In the genomic region with DNA sequence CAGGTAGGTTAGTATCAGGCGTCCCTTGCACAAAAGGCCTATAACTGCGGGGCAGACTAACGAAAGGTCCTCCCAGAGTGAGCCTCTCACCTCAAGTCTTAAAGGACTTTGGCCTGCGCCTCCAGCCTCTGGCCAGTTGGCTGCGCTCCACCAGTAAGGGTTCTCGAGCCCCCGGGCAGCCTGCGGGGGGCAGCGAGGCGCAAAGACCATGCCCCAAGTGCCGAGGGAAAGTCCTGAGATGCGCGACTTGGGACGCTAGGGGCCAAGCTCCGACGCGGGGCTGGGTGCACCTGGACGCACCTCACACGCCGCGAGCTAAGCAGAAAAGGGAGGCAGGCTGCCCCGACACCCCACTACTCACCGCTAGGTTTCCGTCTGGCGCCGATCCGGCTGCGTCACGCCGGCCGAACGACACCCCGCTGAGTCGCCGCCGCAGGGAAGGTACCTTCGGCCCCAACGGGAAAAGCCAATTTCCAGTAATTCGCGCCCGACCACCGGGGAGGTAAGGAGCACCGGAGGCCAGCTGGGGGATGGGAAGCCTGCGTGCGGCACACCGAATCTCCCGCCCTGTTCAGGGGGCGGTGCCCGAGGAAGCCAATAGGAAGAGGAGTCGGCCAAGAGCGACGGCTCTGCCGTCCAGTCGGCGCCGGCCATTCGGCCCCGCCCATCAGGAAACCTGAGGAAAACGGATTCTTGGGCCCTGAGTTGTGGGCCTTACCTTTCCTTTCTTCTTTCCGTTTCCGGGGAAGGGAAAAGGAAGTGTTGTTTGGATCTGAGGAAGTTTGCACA, we compare ENCODE assay signal across 1 cellular context.
TF ChIP-seq lines count a peak whose summit lies in the region.

A gene (minus strand): TSS at position 532 of the 789 bp plus-strand sequence. CDS start 5,537 bp downstream, outside the sequence.

TF ChIP-seq in HepG2, 621 proteins besides CTCF, POLR2A, EP300 and RAD21 (continued from another document and continues in another):
- TF ChIP-seq, protein P1, sequence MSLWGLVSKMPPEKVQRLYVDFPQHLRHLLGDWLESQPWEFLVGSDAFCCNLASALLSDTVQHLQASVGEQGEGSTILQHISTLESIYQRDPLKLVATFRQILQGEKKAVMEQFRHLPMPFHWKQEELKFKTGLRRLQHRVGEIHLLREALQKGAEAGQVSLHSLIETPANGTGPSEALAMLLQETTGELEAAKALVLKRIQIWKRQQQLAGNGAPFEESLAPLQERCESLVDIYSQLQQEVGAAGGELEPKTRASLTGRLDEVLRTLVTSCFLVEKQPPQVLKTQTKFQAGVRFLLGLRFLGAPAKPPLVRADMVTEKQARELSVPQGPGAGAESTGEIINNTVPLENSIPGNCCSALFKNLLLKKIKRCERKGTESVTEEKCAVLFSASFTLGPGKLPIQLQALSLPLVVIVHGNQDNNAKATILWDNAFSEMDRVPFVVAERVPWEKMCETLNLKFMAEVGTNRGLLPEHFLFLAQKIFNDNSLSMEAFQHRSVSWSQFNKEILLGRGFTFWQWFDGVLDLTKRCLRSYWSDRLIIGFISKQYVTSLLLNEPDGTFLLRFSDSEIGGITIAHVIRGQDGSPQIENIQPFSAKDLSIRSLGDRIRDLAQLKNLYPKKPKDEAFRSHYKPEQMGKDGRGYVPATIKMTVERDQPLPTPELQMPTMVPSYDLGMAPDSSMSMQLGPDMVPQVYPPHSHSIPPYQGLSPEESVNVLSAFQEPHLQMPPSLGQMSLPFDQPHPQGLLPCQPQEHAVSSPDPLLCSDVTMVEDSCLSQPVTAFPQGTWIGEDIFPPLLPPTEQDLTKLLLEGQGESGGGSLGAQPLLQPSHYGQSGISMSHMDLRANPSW (CRISPR knock-in tag; IDR thresholded peaks at IDR 0.05; ENCODE audit: borderline replicate concordance): no peak; the same call in 1 of the 2 replicates
- TF ChIP-seq TBX3 (IDR thresholded peaks at IDR 0.05; ENCODE audit: borderline replicate concordance): peak; percentile 79
- peak; percentile 87; the same call in 1 of the 2 replicates for TF ChIP-seq ZNF160 (CRISPR knock-in tag; IDR thresholded peaks at IDR 0.05)
- TF ChIP-seq, protein P2, sequence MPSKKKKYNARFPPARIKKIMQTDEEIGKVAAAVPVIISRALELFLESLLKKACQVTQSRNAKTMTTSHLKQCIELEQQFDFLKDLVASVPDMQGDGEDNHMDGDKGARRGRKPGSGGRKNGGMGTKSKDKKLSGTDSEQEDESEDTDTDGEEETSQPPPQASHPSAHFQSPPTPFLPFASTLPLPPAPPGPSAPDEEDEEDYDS (CRISPR knock-in tag; IDR thresholded peaks at IDR 0.05): peak; percentile 97
- peak; percentile 89; the same call in 1 of the 2 replicates for TF ChIP-seq ZFYVE20 (CRISPR knock-in tag; IDR thresholded peaks at IDR 0.05; ENCODE audit: borderline replicate concordance, low read depth)
- TF ChIP-seq RAD51 (IDR thresholded peaks at IDR 0.05; ENCODE audit: borderline replicate concordance): no peak
- TF ChIP-seq FOXO1 (CRISPR knock-in tag; IDR thresholded peaks at IDR 0.05): peak; percentile 25; the same call in 1 of the 2 replicates
- TF ChIP-seq, protein P3, sequence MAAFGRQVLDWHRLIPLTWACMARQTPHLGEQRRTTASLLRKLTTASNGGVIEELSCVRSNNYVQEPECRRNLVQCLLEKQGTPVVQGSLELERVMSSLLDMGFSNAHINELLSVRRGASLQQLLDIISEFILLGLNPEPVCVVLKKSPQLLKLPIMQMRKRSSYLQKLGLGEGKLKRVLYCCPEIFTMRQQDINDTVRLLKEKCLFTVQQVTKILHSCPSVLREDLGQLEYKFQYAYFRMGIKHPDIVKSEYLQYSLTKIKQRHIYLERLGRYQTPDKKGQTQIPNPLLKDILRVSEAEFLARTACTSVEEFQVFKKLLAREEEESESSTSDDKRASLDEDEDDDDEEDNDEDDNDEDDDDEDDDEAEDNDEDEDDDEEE (CRISPR knock-in tag; IDR thresholded peaks at IDR 0.05): peak; percentile 99
- TF ChIP-seq, protein P4, sequence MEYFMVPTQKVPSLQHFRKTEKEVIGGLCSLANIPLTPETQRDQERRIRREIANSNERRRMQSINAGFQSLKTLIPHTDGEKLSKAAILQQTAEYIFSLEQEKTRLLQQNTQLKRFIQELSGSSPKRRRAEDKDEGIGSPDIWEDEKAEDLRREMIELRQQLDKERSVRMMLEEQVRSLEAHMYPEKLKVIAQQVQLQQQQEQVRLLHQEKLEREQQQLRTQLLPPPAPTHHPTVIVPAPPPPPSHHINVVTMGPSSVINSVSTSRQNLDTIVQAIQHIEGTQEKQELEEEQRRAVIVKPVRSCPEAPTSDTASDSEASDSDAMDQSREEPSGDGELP (IDR thresholded peaks at IDR 0.05; ENCODE audit: borderline replicate concordance, low read depth): peak; percentile 82
- no peak for TF ChIP-seq KAT2B (IDR thresholded peaks at IDR 0.05; ENCODE audit: borderline replicate concordance, low read depth, low read length)
- TF ChIP-seq ZFP1 (CRISPR knock-in tag; IDR thresholded peaks at IDR 0.05): peak; percentile 74
- peak; percentile 94 for TF ChIP-seq FOXC1 (CRISPR knock-in tag; IDR thresholded peaks at IDR 0.05; ENCODE audit: borderline replicate concordance)
- TF ChIP-seq MIER2 (CRISPR knock-in tag; IDR thresholded peaks at IDR 0.05): peak; percentile 84
- no peak for TF ChIP-seq SP140L (CRISPR knock-in tag; IDR thresholded peaks at IDR 0.05; ENCODE audit: borderline replicate concordance)
- TF ChIP-seq GPN1 (CRISPR knock-in tag; IDR thresholded peaks at IDR 0.05; ENCODE audit: borderline replicate concordance): peak; percentile 81
- TF ChIP-seq ZNF747 (CRISPR knock-in tag; IDR thresholded peaks at IDR 0.05; ENCODE audit: borderline replicate concordance): peak; percentile 91
- TF ChIP-seq RBM22 (optimal IDR thresholded peaks at IDR 0.05; ENCODE audit: low read length): no peak
- TF ChIP-seq CBX5 (CRISPR knock-in tag; IDR thresholded peaks at IDR 0.05; ENCODE audit: borderline replicate concordance): peak; percentile 12; the same call in 1 of the 2 replicates
- peak; percentile 81; the same call in 1 of the 2 replicates for TF ChIP-seq ZSCAN12 (CRISPR knock-in tag; IDR thresholded peaks at IDR 0.05)
- peak; percentile 8 for TF ChIP-seq PPARG (CRISPR knock-in tag; conservative IDR thresholded peaks at IDR 0.05)
- TF ChIP-seq GABPB1 (CRISPR knock-in tag; IDR thresholded peaks at IDR 0.05): peak; percentile 94
- TF ChIP-seq, protein P5, sequence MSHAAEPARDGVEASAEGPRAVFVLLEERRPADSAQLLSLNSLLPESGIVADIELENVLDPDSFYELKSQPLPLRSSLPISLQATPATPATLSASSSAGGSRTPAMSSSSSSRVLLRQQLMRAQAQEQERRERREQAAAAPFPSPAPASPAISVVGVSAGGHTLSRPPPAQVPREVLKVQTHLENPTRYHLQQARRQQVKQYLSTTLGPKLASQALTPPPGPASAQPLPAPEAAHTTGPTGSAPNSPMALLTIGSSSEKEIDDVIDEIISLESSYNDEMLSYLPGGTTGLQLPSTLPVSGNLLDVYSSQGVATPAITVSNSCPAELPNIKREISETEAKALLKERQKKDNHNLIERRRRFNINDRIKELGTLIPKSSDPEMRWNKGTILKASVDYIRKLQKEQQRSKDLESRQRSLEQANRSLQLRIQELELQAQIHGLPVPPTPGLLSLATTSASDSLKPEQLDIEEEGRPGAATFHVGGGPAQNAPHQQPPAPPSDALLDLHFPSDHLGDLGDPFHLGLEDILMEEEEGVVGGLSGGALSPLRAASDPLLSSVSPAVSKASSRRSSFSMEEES (CRISPR knock-in tag; IDR thresholded peaks at IDR 0.05): no peak
- TF ChIP-seq ZNF660 (CRISPR knock-in tag; IDR thresholded peaks at IDR 0.05; ENCODE audit: borderline replicate concordance, low read depth): no peak
- TF ChIP-seq, protein P6, sequence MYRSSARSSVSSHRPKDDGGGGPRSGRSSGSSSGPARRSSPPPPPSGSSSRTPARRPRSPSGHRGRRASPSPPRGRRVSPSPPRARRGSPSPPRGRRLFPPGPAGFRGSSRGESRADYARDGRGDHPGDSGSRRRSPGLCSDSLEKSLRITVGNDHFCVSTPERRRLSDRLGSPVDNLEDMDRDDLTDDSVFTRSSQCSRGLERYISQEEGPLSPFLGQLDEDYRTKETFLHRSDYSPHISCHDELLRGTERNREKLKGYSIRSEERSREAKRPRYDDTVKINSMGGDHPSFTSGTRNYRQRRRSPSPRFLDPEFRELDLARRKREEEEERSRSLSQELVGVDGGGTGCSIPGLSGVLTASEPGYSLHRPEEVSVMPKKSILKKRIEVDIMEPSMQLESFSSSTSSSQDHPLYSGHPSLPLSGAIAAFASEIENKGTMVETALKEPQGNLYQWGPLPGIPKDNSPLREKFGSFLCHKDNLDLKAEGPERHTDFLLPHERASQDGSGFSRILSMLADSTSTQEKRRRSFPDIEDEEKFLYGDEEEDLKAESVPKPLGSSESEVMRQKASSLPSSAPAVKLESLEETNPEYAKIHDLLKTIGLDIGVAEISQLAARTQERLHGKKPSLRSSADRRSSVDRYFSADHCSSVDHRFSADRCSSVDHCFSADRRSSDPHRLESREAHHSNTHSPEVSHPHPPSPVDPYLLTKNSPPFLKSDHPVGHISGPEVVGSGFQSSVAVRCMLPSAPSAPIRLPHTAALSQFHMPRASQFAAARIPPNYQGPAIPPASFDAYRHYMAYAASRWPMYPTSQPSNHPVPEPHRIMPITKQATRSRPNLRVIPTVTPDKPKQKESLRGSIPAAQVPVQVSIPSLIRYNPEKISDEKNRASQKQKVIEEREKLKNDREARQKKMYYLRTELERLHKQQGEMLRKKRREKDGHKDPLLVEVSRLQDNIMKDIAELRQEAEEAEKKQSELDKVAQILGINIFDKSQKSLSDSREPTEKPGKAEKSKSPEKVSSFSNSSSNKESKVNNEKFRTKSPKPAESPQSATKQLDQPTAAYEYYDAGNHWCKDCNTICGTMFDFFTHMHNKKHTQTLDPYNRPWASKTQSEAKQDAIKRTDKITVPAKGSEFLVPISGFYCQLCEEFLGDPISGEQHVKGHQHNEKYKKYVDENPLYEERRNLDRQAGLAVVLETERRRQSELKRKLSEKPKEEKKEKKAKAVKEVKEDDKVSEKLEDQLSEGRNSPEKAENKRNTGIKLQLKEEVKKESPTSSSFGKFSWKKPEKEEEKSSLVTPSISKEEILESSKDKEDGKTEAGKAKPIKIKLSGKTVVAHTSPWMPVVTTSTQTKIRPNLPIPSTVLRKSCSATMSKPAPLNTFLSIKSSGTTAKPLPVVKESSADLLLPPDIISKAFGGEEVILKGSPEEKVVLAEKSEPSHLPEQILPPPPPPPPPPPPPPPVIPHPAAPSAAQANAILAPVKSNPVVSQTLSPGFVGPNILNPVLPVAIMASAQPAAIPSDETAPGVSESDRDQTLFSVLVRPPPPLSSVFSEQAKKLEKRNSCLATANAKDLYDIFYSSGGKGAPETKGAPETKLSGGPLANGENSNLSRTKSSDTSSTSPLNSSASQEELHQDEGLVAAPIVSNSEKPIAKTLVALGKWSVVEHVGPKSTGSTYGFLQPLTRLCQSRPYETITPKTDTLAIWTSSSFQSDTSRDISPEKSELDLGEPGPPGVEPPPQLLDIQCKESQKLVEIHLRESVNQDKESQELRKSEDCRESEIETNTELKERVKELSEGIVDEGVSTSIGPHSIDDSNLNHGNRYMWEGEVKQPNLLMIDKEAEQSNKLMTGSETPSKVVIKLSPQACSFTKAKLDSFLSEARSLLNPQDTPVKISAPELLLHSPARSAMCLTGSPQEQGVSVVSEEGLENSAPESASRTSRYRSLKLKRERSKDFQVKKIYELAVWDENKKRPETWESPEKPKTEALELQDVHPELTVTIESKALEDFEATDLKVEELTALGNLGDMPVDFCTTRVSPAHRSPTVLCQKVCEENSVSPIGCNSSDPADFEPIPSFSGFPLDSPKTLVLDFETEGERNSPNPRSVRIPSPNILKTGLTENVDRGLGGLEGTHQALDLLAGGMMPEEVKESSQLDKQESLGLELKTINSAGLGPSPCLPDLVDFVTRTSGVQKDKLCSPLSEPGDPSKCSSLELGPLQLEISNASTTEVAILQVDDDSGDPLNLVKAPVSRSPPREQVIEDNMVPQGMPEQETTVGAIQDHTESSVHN (CRISPR knock-in tag; IDR thresholded peaks at IDR 0.05): peak; percentile 53; the same call in 1 of the 2 replicates
- TF ChIP-seq ZNF44 (CRISPR knock-in tag; IDR thresholded peaks at IDR 0.05): peak; percentile 90
- TF ChIP-seq ZNF451 (CRISPR knock-in tag; IDR thresholded peaks at IDR 0.05): peak; percentile 69; the same call in 1 of the 2 replicates
- TF ChIP-seq TGIF2 (CRISPR knock-in tag; IDR thresholded peaks at IDR 0.05): peak; percentile 56
- peak; percentile 96 for TF ChIP-seq ZNF329 (CRISPR knock-in tag; IDR thresholded peaks at IDR 0.05; ENCODE audit: low read depth)
- TF ChIP-seq ZMYM3 (CRISPR knock-in tag; IDR thresholded peaks at IDR 0.05): peak; percentile 81
- TF ChIP-seq MIER3 (CRISPR knock-in tag; IDR thresholded peaks at IDR 0.05; ENCODE audit: borderline replicate concordance): peak; percentile 29; the same call in 1 of the 2 replicates
- TF ChIP-seq, protein P7, sequence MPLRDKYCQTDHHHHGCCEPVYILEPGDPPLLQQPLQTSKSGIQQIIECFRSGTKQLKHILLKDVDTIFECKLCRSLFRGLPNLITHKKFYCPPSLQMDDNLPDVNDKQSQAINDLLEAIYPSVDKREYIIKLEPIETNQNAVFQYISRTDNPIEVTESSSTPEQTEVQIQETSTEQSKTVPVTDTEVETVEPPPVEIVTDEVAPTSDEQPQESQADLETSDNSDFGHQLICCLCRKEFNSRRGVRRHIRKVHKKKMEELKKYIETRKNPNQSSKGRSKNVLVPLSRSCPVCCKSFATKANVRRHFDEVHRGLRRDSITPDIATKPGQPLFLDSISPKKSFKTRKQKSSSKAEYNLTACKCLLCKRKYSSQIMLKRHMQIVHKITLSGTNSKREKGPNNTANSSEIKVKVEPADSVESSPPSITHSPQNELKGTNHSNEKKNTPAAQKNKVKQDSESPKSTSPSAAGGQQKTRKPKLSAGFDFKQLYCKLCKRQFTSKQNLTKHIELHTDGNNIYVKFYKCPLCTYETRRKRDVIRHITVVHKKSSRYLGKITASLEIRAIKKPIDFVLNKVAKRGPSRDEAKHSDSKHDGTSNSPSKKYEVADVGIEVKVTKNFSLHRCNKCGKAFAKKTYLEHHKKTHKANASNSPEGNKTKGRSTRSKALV (CRISPR knock-in tag; IDR thresholded peaks at IDR 0.05): 0 out of 2 replicates have a peak, but pooled peaks have one; percentile 69
- TF ChIP-seq MBD4 (IDR thresholded peaks at IDR 0.05; ENCODE audit: borderline replicate concordance, low read length): no peak
- TF ChIP-seq, protein P8, sequence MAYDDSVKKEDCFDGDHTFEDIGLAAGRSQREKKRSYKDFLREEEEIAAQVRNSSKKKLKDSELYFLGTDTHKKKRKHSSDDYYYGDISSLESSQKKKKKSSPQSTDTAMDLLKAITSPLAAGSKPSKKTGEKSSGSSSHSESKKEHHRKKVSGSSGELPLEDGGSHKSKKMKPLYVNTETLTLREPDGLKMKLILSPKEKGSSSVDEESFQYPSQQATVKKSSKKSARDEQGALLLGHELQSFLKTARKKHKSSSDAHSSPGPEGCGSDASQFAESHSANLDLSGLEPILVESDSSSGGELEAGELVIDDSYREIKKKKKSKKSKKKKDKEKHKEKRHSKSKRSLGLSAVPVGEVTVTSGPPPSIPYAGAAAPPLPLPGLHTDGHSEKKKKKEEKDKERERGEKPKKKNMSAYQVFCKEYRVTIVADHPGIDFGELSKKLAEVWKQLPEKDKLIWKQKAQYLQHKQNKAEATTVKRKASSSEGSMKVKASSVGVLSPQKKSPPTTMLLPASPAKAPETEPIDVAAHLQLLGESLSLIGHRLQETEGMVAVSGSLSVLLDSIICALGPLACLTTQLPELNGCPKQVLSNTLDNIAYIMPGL (CRISPR knock-in tag; IDR thresholded peaks at IDR 0.05; ENCODE audit: borderline replicate concordance in 1 of 2, low read depth in 1 of 2): peak; percentile 93 to 99
- no peak for TF ChIP-seq JDP2 (CRISPR knock-in tag; IDR thresholded peaks at IDR 0.05; ENCODE audit: borderline replicate concordance)
- no peak for TF ChIP-seq ZNF10 (CRISPR knock-in tag; IDR thresholded peaks at IDR 0.05; ENCODE audit: borderline replicate concordance, low read depth)
- TF ChIP-seq ZNF761 (CRISPR knock-in tag; conservative IDR thresholded peaks at IDR 0.05): peak; percentile 71; the same call in 1 of the 2 replicates
- 0 out of 2 replicates have a peak, but pooled peaks have one; percentile 13 for TF ChIP-seq FOSL1 (CRISPR knock-in tag; IDR thresholded peaks at IDR 0.05; ENCODE audit: borderline replicate concordance)
- no peak; the same call in 1 of the 2 replicates for TF ChIP-seq KDM6A (CRISPR knock-in tag; IDR thresholded peaks at IDR 0.05; ENCODE audit: low read depth)
